8 cellular contexts compared by ENCODE assay signal in genomic region chr5:177371120-177371537, GRCh38. TPM values are rescaled to one million over a fixed set of nuclear protein-coding genes. Genes with fewer than 3 reads are reported as not detected.
A peak's percentile ranks its signal among the peaks of the same experiment; 100 is the strongest.
DNase-seq lines count a peak whose midpoint lies in the region; ATAC-seq and TF ChIP-seq lines count a peak whose summit lies in the region.

No MANE protein-coding gene starts in this region.

- no peak for TF ChIP-seq CTCF in Panc1 (IDR thresholded peaks at IDR 0.05)
- no peak for TF ChIP-seq CTCF in epithelial cell of proximal tubule (conservative IDR thresholded peaks at IDR 0.05; ENCODE audit: low read depth, low read length)
- no peak for TF ChIP-seq CTCF in ovary (IDR thresholded peaks at IDR 0.05)

- H3K4me3 Mint-ChIP-seq in CD4-positive, alpha-beta memory T cell: peak overlapping the region in 6 of 8 donors; percentile 53 to 93 (median 82)
- H3K4me3 Mint-ChIP-seq in natural killer cell treated with Interleukin-12 subunit alpha and Interleukin-12 subunit beta and Interleukin-15 and Interleukin-18, amount 100 ng/mL, for 72 hours: no peak overlapping the region

- peak overlapping the region; percentile 35 to 90 (median 87) for H3K27ac Mint-ChIP-seq in CD4-positive, alpha-beta memory T cell
- no peak overlapping the region for H3K27ac Mint-ChIP-seq in natural killer cell treated with Interleukin-12 subunit alpha and Interleukin-12 subunit beta and Interleukin-15 and Interleukin-18, amount 100 ng/mL, for 72 hours

- H3K4me1 Mint-ChIP-seq in CD4-positive, alpha-beta memory T cell: peaks cover 49 to 76% (median 61%) of the 10 kb centered on the region in 4 donors
- peaks cover 18 to 25% of the 10 kb centered on the region in 2 donors for H3K4me1 Mint-ChIP-seq in natural killer cell treated with Interleukin-12 subunit alpha and Interleukin-12 subunit beta and Interleukin-15 and Interleukin-18, amount 100 ng/mL, for 72 hours (ENCODE audit: low read depth in 2 of 2)

- H3K27ac ChIP-seq in CD4-positive, alpha-beta memory T cell (ENCODE audit: low read depth, low read length): peak overlapping the region; percentile 55
- peak overlapping the region; percentile 68 for H3K27ac ChIP-seq in Panc1 (ENCODE audit: low read length)
- H3K27ac ChIP-seq in ovary: no peak overlapping the region

- peaks cover 85% of the 10 kb centered on the region for H3K4me1 ChIP-seq in CD4-positive, alpha-beta memory T cell (ENCODE audit: insufficient read depth, low read length)
- H3K4me1 ChIP-seq in Panc1 (ENCODE audit: control insufficient read depth, insufficient read depth, low read length): peaks cover 8% of the 10 kb centered on the region; the same call in 1 of the 2 replicates
- peaks cover 8% of the 10 kb centered on the region for H3K4me1 ChIP-seq in ovary (ENCODE audit: insufficient read depth)

- POLR2A ChIA-PET in CD4-positive, alpha-beta memory T cell (lab: Charles Lee; ENCODE audit: partially characterized antibody): interaction anchor here (1.3 to 5.8 kb wide), 11 partner anchors 8 to 85 kb away, joined by 3 to 69 read pairs (median 22); partner anchors contain the start of genes GRK6, LMAN2, PRR7 and RGS14
- POLR2A ChIA-PET in Panc1 (lab: Charles Lee): interaction anchor here (0.6 to 0.7 kb wide), 3 partner anchors 10 to 472 kb away, joined by 4 to 10 read pairs (median 6); partner anchors contain the start of genes GRK6 and HK3

- no peaks in the 10 kb centered on the region for H3K9me3 Mint-ChIP-seq in CD4-positive, alpha-beta memory T cell
- H3K9me3 Mint-ChIP-seq in natural killer cell treated with Interleukin-12 subunit alpha and Interleukin-12 subunit beta and Interleukin-15 and Interleukin-18, amount 100 ng/mL, for 72 hours: no peaks in the 10 kb centered on the region

- no TSS peak for BruUV-seq in Panc1 (replicated peaks; lab: Mats Ljungman, UMichigan)

- no peak for TF ChIP-seq POLR2A in ovary (IDR thresholded peaks at IDR 0.05)

- ATAC-seq in Panc1: no peak
- ATAC-seq in GM21786 (IDR thresholded peaks at IDR 0.05; ENCODE audit: unreplicated experiment): no peak
- ATAC-seq in natural killer cell treated with Interleukin-12 subunit alpha and Interleukin-12 subunit beta and Interleukin-15 and Interleukin-18, amount 100 ng/mL, for 72 hours: no peak

- H3K36me3 ChIP-seq in CD4-positive, alpha-beta memory T cell (ENCODE audit: insufficient read depth, low read length): peaks cover 49% of the 10 kb centered on the region
- H3K36me3 ChIP-seq in Panc1 (ENCODE audit: control insufficient read depth, insufficient read depth, low read length) (no peaks in the 10 kb centered on the region; the same call in 1 of the 2 replicates), ovary (no peaks in the 10 kb centered on the region)

- H3K27me3 Mint-ChIP-seq in CD4-positive, alpha-beta memory T cell: no peaks in the 10 kb centered on the region
- H3K27me3 Mint-ChIP-seq in natural killer cell treated with Interleukin-12 subunit alpha and Interleukin-12 subunit beta and Interleukin-15 and Interleukin-18, amount 100 ng/mL, for 72 hours: no peaks in the 10 kb centered on the region

- peaks cover 20 to 38% of the 10 kb centered on the region in 2 donors for H3K36me3 Mint-ChIP-seq in CD4-positive, alpha-beta memory T cell
- peaks cover 6% of the 10 kb centered on the region for H3K36me3 Mint-ChIP-seq in natural killer cell treated with Interleukin-12 subunit alpha and Interleukin-12 subunit beta and Interleukin-15 and Interleukin-18, amount 100 ng/mL, for 72 hours

- WGBS in ovary, 3 donors: 25 to 57% (median 54%) methylated on average over 10 to 16 of the region's 16 CpGs

- peak overlapping the region; percentile 24 to 36 for H3K4me3 ChIP-seq in CD4-positive, alpha-beta memory T cell (ENCODE audit: low read length in 2 of 2)
- H3K4me3 ChIP-seq in Panc1 (ENCODE audit: low read depth in 2 of 2, low read length in 2 of 2) (peak overlapping the region; percentile 51 to 63), epithelial cell of proximal tubule (ENCODE audit: low read depth, low read length) (peak overlapping the region; percentile 86), ovary (peak overlapping the region; percentile 20)

- CTCF ChIA-PET in CD4-positive, alpha-beta memory T cell (lab: Charles Lee; ENCODE audit: partially characterized antibody): interaction anchor here (1.0 to 8.5 kb wide), 11 partner anchors 7 to 135 kb away, joined by 3 to 140 read pairs (median 20); partner anchors contain the start of genes LMAN2, RGS14 and SLC34A1
- CTCF ChIA-PET in Panc1 (lab: Charles Lee): interaction anchor here (0.5 to 1.8 kb wide), 9 partner anchors 10 to 84 kb away, joined by 3 to 10 read pairs (median 5); no protein-coding TSS in a partner anchor

- DNase-seq in CD4-positive, alpha-beta memory T cell: no peak
- DNase-seq in Panc1 (ENCODE audit: low read depth, low spot score): no peak
- no peak for DNase-seq in epithelial cell of proximal tubule (ENCODE audit: low read depth)
- peak in 1 of 5 donors; percentile 40 for DNase-seq in ovary
- DNase-seq in COLO829 (ENCODE audit: low spot score): no peak
- no peak for DNase-seq in NCI-H2107 treated with DMSO at 0.1 percent for 48 hours (lab: John Stamatoyannopoulos, UW; ENCODE audit: unreplicated experiment)
- DNase-seq in natural killer cell treated with Interleukin-12 subunit alpha and Interleukin-12 subunit beta and Interleukin-15 and Interleukin-18, amount 100 ng/mL, for 72 hours (ENCODE audit: low spot score): no peak

- no peak for TF ChIP-seq EP300 in ovary (IDR thresholded peaks at IDR 0.05)

- intact Hi-C loops in CD4-positive, alpha-beta memory T cell (cut with micrococcal nuclease): loop anchor here (2.0 kb wide), 1 partner anchor 32 kb away; no protein-coding TSS in a partner anchor
- intact Hi-C loops in Panc1 (cut with micrococcal nuclease; ENCODE audit: unreplicated experiment) (no loop called here), ovary (cut with DNase I) (no loop called here)

- H3K27me3 ChIP-seq in CD4-positive, alpha-beta memory T cell (ENCODE audit: insufficient read depth, low read length): no peaks in the 10 kb centered on the region
- H3K27me3 ChIP-seq in Panc1 (ENCODE audit: control insufficient read depth, insufficient read depth, low read length) (no peaks in the 10 kb centered on the region), ovary (no peaks in the 10 kb centered on the region)

- no peaks in the 10 kb centered on the region for H3K9me3 ChIP-seq in CD4-positive, alpha-beta memory T cell (ENCODE audit: control insufficient read depth in 1 of 2, low read length in 2 of 2)
- no peaks in the 10 kb centered on the region for H3K9me3 ChIP-seq in Panc1 (ENCODE audit: control insufficient read depth, insufficient read depth, low read depth, low read length)
- no peaks in the 10 kb centered on the region for H3K9me3 ChIP-seq in ovary

- in situ Hi-C loops in Panc1 (cut with HindIII; ENCODE audit: low pct_unique_long_range_greater_than_20kb, low sequenced_read_pairs): no loop called here

RNA-seq across cellular contexts. Expression of gene SLC34A1, which starts 13.1 kb away (rescaled TPM):
- total RNA-seq in CD4-positive, alpha-beta memory T cell: under 1 TPM in 1 of 2 experiments, not detected in 1; 0.11 TPM
- polyA plus RNA-seq in CD4-positive, alpha-beta memory T cell: not detected
- not detected for total RNA-seq in Panc1 (2021; ENCODE audit: unreplicated experiment)
- polyA plus RNA-seq in Panc1 (2012; ENCODE audit: insufficient read length): not detected
- not detected in 2 replicates for total RNA-seq in epithelial cell of proximal tubule
- not detected for total RNA-seq in ovary
- not detected for polyA plus RNA-seq in ovary
- not detected for total RNA-seq in natural killer cell treated with Interleukin-12 subunit alpha and Interleukin-12 subunit beta and Interleukin-15 and Interleukin-18, amount 100 ng/mL, for 72 hours

RNA-seq across cellular contexts. Expression of gene RGS14, which starts 13.4 kb away (rescaled TPM):
- total RNA-seq in CD4-positive, alpha-beta memory T cell: 100 to 1,000 TPM; 167 to 168 TPM
- polyA plus RNA-seq in CD4-positive, alpha-beta memory T cell: 10 to 100 TPM; 62.3 to 96.7 TPM
- total RNA-seq in Panc1 (2021; ENCODE audit: unreplicated experiment) (13.5 TPM), epithelial cell of proximal tubule (17.1 and 19.6 TPM in 2 replicates), ovary (10 to 100 TPM in 1 of 7 donors, 1 to 10 TPM in 6; 4.0 to 27.0 (median 8.0) TPM)
- 19.1 TPM for polyA plus RNA-seq in Panc1 (2012; ENCODE audit: insufficient read length)
- 1 to 10 TPM in 1 of 2 donors, under 1 TPM in 1; 0.73 to 6.2 TPM for polyA plus RNA-seq in ovary
- 10 to 100 TPM; 26.5 to 45.4 TPM for total RNA-seq in natural killer cell treated with Interleukin-12 subunit alpha and Interleukin-12 subunit beta and Interleukin-15 and Interleukin-18, amount 100 ng/mL, for 72 hours

RNA-seq across cellular contexts. Expression of gene LMAN2, which starts 19.7 kb away (rescaled TPM):
- 100 to 1,000 TPM; 114 to 123 TPM for total RNA-seq in CD4-positive, alpha-beta memory T cell
- 100 to 1,000 TPM; 223 to 322 TPM for polyA plus RNA-seq in CD4-positive, alpha-beta memory T cell
- total RNA-seq in Panc1 (2021; ENCODE audit: unreplicated experiment): 140 TPM
- polyA plus RNA-seq in Panc1 (2012; ENCODE audit: insufficient read length): 275 TPM
- 252 and 266 TPM in 2 replicates for total RNA-seq in epithelial cell of proximal tubule
- total RNA-seq in ovary: 100 to 1,000 TPM in 2 of 7 donors, 10 to 100 TPM in 5; 63.5 to 154 (median 93.5) TPM
- 100 to 1,000 TPM in 1 of 2 donors, 10 to 100 TPM in 1; 85.0 to 142 TPM for polyA plus RNA-seq in ovary
- 100 to 1,000 TPM; 136 to 150 TPM for total RNA-seq in natural killer cell treated with Interleukin-12 subunit alpha and Interleukin-12 subunit beta and Interleukin-15 and Interleukin-18, amount 100 ng/mL, for 72 hours

RNA-seq across cellular contexts. Expression of gene PFN3, which starts 29.3 kb away (rescaled TPM):
- not detected for total RNA-seq in CD4-positive, alpha-beta memory T cell
- polyA plus RNA-seq in CD4-positive, alpha-beta memory T cell: not detected
- total RNA-seq in Panc1 (2021; ENCODE audit: unreplicated experiment) (not detected), epithelial cell of proximal tubule (not detected in 2 replicates), ovary (not detected)
- not detected for polyA plus RNA-seq in Panc1 (2012; ENCODE audit: insufficient read length)
- not detected for polyA plus RNA-seq in ovary
- total RNA-seq in natural killer cell treated with Interleukin-12 subunit alpha and Interleukin-12 subunit beta and Interleukin-15 and Interleukin-18, amount 100 ng/mL, for 72 hours: not detected

RNA-seq across cellular contexts. Expression of gene F12, which starts 38.2 kb away (rescaled TPM):
- not detected for total RNA-seq in CD4-positive, alpha-beta memory T cell
- polyA plus RNA-seq in CD4-positive, alpha-beta memory T cell: 1 to 10 TPM; 2.0 to 2.4 TPM
- total RNA-seq in Panc1 (2021; ENCODE audit: unreplicated experiment): 13.4 TPM
- polyA plus RNA-seq in Panc1 (2012; ENCODE audit: insufficient read length): 51.9 TPM
- total RNA-seq in epithelial cell of proximal tubule: 9.2 and 12.9 TPM in 2 replicates
- total RNA-seq in ovary: 1 to 10 TPM in 1 of 7 donors, under 1 TPM in 1, not detected in 5; 0.28 to 1.7 TPM
- polyA plus RNA-seq in ovary: not detected
- under 1 TPM in 1 of 2 donors, not detected in 1; 0.45 TPM for total RNA-seq in natural killer cell treated with Interleukin-12 subunit alpha and Interleukin-12 subunit beta and Interleukin-15 and Interleukin-18, amount 100 ng/mL, for 72 hours

Comparison
In these comparisons a context has a peak if more than half of its experiments do, and no peak if none do; other contexts are left out.
1. H3K27ac ChIP-seq: peak in CD4-positive, alpha-beta memory T cell (single experiment) and Panc1 (single experiment); none in ovary (0 of 2).
2. H3K4me3 ChIP-seq: peak in every context shown above with its lines; median percentile 86 in epithelial cell of proximal tubule; 57 in Panc1; 30 in CD4-positive, alpha-beta memory T cell; 20 in ovary.
3. H3K27ac Mint-ChIP-seq: peak in CD4-positive, alpha-beta memory T cell (7 of 7); none in natural killer cell treated with Interleukin-12 subunit alpha and Interleukin-12 subunit beta and Interleukin-15 and Interleukin-18, amount 100 ng/mL, for 72 hours (0 of 2).